23 cellular contexts compared by ENCODE assay signal in genomic region chr3:20380310-20380709, GRCh38.
"Had no signal": no experiment of that assay in that cellular context is flagged by ENCODE, and none has a peak within 500 bp of the region (broad histone marks: within the 10 kb centered on the region; RNA-seq: fewer than 3 reads in every experiment).

No MANE protein-coding gene starts in this region.

- H3K27ac Mint-ChIP-seq: naive thymus-derived CD4-positive, alpha-beta T cell; natural killer cell treated with Interleukin-12 subunit alpha and Interleukin-12 subunit beta and Interleukin-15 and Interleukin-18, amount 100 ng/mL, for 72 hours; progenitor cell of endocrine pancreas; stimulated activated naive B cell treated with anti-CD40 and anti-IgM and Interleukin-4, amounts not matched to agents 10 μg/mL and 1 μg/mL and 100 μg/mL, for 72 hours had no signal

- H3K27ac ChIP-seq: left ventricle myocardium inferior, ovary, right atrium auricular region, right lobe of liver, stomach, testis, tibial artery, upper lobe of right lung had no signal

- H3K27me3 ChIP-seq: ovary, right atrium auricular region, right lobe of liver, stomach, testis, tibial artery, upper lobe of right lung had no signal

- H3K36me3 Mint-ChIP-seq: naive thymus-derived CD4-positive, alpha-beta T cell; natural killer cell treated with Interleukin-12 subunit alpha and Interleukin-12 subunit beta and Interleukin-15 and Interleukin-18, amount 100 ng/mL, for 72 hours had no signal

- DNase-seq: islet precursor cell; left ventricle myocardium inferior; midbrain; mucosa of descending colon; naive thymus-derived CD4-positive, alpha-beta T cell; ovary; right lobe of liver; stimulated activated CD4-positive, alpha-beta T cell treated with anti-CD3 and anti-CD28 coated beads, Interleukin-12 subunit alpha, Interleukin-12 subunit beta, amount 100 ng/mL, for 4 hours; stimulated activated CD4-positive, alpha-beta T cell treated with anti-CD3 and anti-CD28 coated beads, Interleukin-15, amount 100 ng/mL, for 24 hours; stimulated activated CD4-positive, alpha-beta T cell treated with anti-CD3 and anti-CD28 coated beads, Interleukin-2, amount 100 ng/mL, for 24 hours; stimulated activated CD4-positive, alpha-beta T cell treated with anti-CD3 and anti-CD28 coated beads, Interleukin-4, amount 100 ng/mL, for 1 hour; stimulated activated naive B cell treated with anti-CD40 and anti-IgM and Interleukin-4, amounts not matched to agents 10 μg/mL and 1 μg/mL and 100 μg/mL, for 72 hours; stimulated activated naive CD8-positive, alpha-beta T cell treated with anti-CD3 and anti-CD28 coated beads, Interleukin-15, Interleukin-2, amounts not matched to agents 100 U/mL and 50 U/mL, for 24 hours; stomach; testis; tibial artery; trophoblast cell; upper lobe of right lung had no signal

- H3K27me3 Mint-ChIP-seq: naive thymus-derived CD4-positive, alpha-beta T cell; natural killer cell treated with Interleukin-12 subunit alpha and Interleukin-12 subunit beta and Interleukin-15 and Interleukin-18, amount 100 ng/mL, for 72 hours; progenitor cell of endocrine pancreas; stimulated activated naive B cell treated with anti-CD40 and anti-IgM and Interleukin-4, amounts not matched to agents 10 μg/mL and 1 μg/mL and 100 μg/mL, for 72 hours had no signal

- H3K36me3 ChIP-seq: left ventricle myocardium inferior, ovary, right atrium auricular region, right lobe of liver, stomach, tibial artery, upper lobe of right lung had no signal

- H3K4me3 Mint-ChIP-seq: naive thymus-derived CD4-positive, alpha-beta T cell; natural killer cell treated with Interleukin-12 subunit alpha and Interleukin-12 subunit beta and Interleukin-15 and Interleukin-18, amount 100 ng/mL, for 72 hours; stimulated activated naive B cell treated with anti-CD40 and anti-IgM and Interleukin-4, amounts not matched to agents 10 μg/mL and 1 μg/mL and 100 μg/mL, for 72 hours had no signal

- H3K4me1 Mint-ChIP-seq: naive thymus-derived CD4-positive, alpha-beta T cell; stimulated activated naive B cell treated with anti-CD40 and anti-IgM and Interleukin-4, amounts not matched to agents 10 μg/mL and 1 μg/mL and 100 μg/mL, for 72 hours had no signal

- H3K9me3 ChIP-seq: left ventricle myocardium inferior, mucosa of descending colon, ovary, right atrium auricular region, right lobe of liver, stomach, testis, tibial artery, upper lobe of right lung had no signal

- ATAC-seq: mucosa of descending colon; naive thymus-derived CD4-positive, alpha-beta T cell; natural killer cell treated with Interleukin-12 subunit alpha and Interleukin-12 subunit beta and Interleukin-15 and Interleukin-18, amount 100 ng/mL, for 72 hours; right lobe of liver; stimulated activated naive B cell treated with anti-CD40 and anti-IgM and Interleukin-4, amounts not matched to agents 10 μg/mL and 1 μg/mL and 100 μg/mL, for 72 hours; stimulated activated naive CD8-positive, alpha-beta T cell treated with anti-CD3 and anti-CD28 coated beads, Interleukin-15, Interleukin-2, amounts not matched to agents 100 U/mL and 50 U/mL, for 24 hours; upper lobe of right lung had no signal

- H3K9me3 Mint-ChIP-seq: naive thymus-derived CD4-positive, alpha-beta T cell; natural killer cell treated with Interleukin-12 subunit alpha and Interleukin-12 subunit beta and Interleukin-15 and Interleukin-18, amount 100 ng/mL, for 72 hours; stimulated activated naive B cell treated with anti-CD40 and anti-IgM and Interleukin-4, amounts not matched to agents 10 μg/mL and 1 μg/mL and 100 μg/mL, for 72 hours had no signal

- H3K4me1 ChIP-seq: right atrium auricular region, right lobe of liver, stomach, testis, upper lobe of right lung had no signal

- H3K4me3 ChIP-seq: left ventricle myocardium inferior, lung, mucosa of descending colon, ovary, right atrium auricular region, right lobe of liver, stomach, testis, tibial artery, upper lobe of right lung had no signal

- FAIRE-seq: urothelium cell line had no signal
